7 cellular contexts compared by ENCODE assay signal in genomic region chr6:156687875-156688549, GRCh38.
DNase-seq lines count a peak whose midpoint lies in the region; ATAC-seq and TF ChIP-seq lines count a peak whose summit lies in the region.

No MANE protein-coding gene starts in this region.

- DNase-seq in NCI-H1436 (lab: John Stamatoyannopoulos, UW), result peak; percentile 13
- DNase-seq in astrocyte of the spinal cord (ENCODE audit: low read depth, low spot score), result peak; percentile 35
- DNase-seq in iPS DF 19.7 (ENCODE audit: low read depth, low spot score), result peak; percentile 25
- DNase-seq in sciatic nerve (ENCODE audit: low spot score), result no peak
- DNase-seq in kidney glomerular epithelial cell (lab: John Stamatoyannopoulos, UW), result no peak
- DNase-seq in effector CD8-positive, alpha-beta T cell (lab: John Stamatoyannopoulos, UW), result no peak

- TF ChIP-seq CTCF in GM12873 (IDR thresholded peaks at IDR 0.05; ENCODE audit: insufficient read depth, low read depth, low read length, missing control alignments), result peak; percentile 1
- no peak for TF ChIP-seq CTCF in astrocyte of the spinal cord (IDR thresholded peaks at IDR 0.05; ENCODE audit: low read depth, low read length)

- peak; percentile 17 for ATAC-seq in sciatic nerve

- H3K4me3 ChIP-seq in astrocyte of the spinal cord (ENCODE audit: low read depth, low read length), result peak overlapping the region; percentile 62

- intact Hi-C loops in sciatic nerve (cut with DNase I), result loop anchor here (5.0 to 10.0 kb wide), 2 partner anchors 89 to 123 kb away; partner anchors contain the start of gene ARID1B

- in situ Hi-C loops in astrocyte of the spinal cord (cut with HindIII; ENCODE audit: low sequenced_read_pairs), result no loop called here

Comparison
In these comparisons a context has a peak if more than half of its experiments do, and no peak if none do; other contexts are left out.
1. DNase-seq: peak in NCI-H1436 (single experiment), astrocyte of the spinal cord (single experiment) and iPS DF 19.7 (single experiment); none in sciatic nerve (single experiment), kidney glomerular epithelial cell (single experiment) and effector CD8-positive, alpha-beta T cell (single experiment).